In the genomic region with DNA sequence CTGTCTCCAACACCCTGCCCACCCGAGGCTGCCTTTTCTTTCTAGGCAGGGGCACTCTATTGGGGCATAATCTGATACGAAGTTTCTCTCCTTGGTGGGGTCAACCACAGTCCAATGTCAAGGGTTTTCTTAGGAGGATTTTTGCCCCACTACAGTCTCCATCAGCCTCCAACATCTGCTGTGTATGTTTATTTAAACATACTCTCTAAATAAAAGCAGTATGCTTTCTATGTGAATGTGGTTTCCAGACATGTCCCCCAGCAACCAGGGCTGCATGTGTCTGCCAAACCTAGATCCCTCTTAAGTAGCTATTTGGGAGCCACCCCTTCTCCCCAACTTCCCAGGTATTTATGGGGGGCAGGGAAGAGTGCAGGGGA, we compare ENCODE assay signal across 12 cellular contexts.
DNase-seq lines count a peak whose midpoint lies in the region; ATAC-seq, FAIRE-seq and TF ChIP-seq lines count a peak whose summit lies in the region.
"Had no signal": no experiment of that assay in that cellular context is flagged by ENCODE, and none has a peak within 500 bp of the region (broad histone marks: within the 10 kb centered on the region; RNA-seq: fewer than 3 reads in every experiment).

No MANE protein-coding gene starts in this region.

- no peak for FAIRE-seq in frontal cortex (lab: Jason Lieb, UNC)
- FAIRE-seq: colon, GM12892 had no signal

- peak overlapping the region; percentile 22 for H3K4me3 Mint-ChIP-seq in Calu3 (ENCODE audit: low read depth, unreplicated experiment)

- peaks cover 21% of the 10 kb centered on the region for H3K4me1 Mint-ChIP-seq in Calu3 (ENCODE audit: low read depth, unreplicated experiment)

- peak overlapping the region; percentile 19; the same call in 1 of the 2 replicates for H3K27ac ChIP-seq in SJCRH30
- peak overlapping the region in 3 of 4 donors; percentile 51 to 68 (median 64) for H3K27ac ChIP-seq in gastroesophageal sphincter
- H3K27ac ChIP-seq in sigmoid colon: peak overlapping the region; percentile 5 to 60 (median 30)
- H3K27ac ChIP-seq: BLaER1 treated with 17β-estradiol and CSF1 and Interleukin-3, amounts not matched to agents 10 nM and 100 nM had no signal

- no peak for TF ChIP-seq CTCF in Calu3 (IDR thresholded peaks at IDR 0.05; ENCODE audit: unreplicated experiment)
- TF ChIP-seq CTCF in gastroesophageal sphincter (IDR thresholded peaks at IDR 0.05): no peak
- no peak for TF ChIP-seq CTCF in sigmoid colon (IDR thresholded peaks at IDR 0.05)

- no peak overlapping the region for H3K4me3 ChIP-seq in SJCRH30
- H3K4me3 ChIP-seq in gastroesophageal sphincter: no peak overlapping the region
- no peak overlapping the region for H3K4me3 ChIP-seq in sigmoid colon
- H3K4me3 ChIP-seq: BLaER1 treated with 17β-estradiol and CSF1 and Interleukin-3, amounts not matched to agents 10 nM and 100 nM had no signal

- no peak for DNase-seq in Calu3
- no peak for DNase-seq in SJCRH30
- DNase-seq in sigmoid colon: no peak
- no peak for DNase-seq in inferior parietal cortex (ENCODE audit: extremely low spot score)
- DNase-seq in frontal cortex (ENCODE audit: low spot score in 2 of 2): no peak

- H3K27me3 Mint-ChIP-seq in Calu3 (ENCODE audit: unreplicated experiment): no peaks in the 10 kb centered on the region

- 33% methylated on average over 2 of the region's 2 CpGs; no CpG with 5 or more reads in 1 of the 2 donors for WGBS in gastroesophageal sphincter (ENCODE audit: low coverage in 1 of 2), 2 donors
- WGBS in sigmoid colon, 2 donors: 15 to 54% methylated on average over 2 of the region's 2 CpGs

- H3K4me1 ChIP-seq in SJCRH30 (peaks cover 19% of the 10 kb centered on the region; the same call in 1 of the 2 replicates), gastroesophageal sphincter (peaks cover 4 to 17% (median 17%) of the 10 kb centered on the region in 3 donors), sigmoid colon (peaks cover 0 to 15% (median 13%) of the 10 kb centered on the region in 4 donors)

- no TSS peak for BruUV-seq in Calu3 (replicated peaks; lab: Mats Ljungman, UMichigan)

- peaks cover 6% of the 10 kb centered on the region for H3K36me3 Mint-ChIP-seq in Calu3 (ENCODE audit: insufficient read depth, unreplicated experiment)
- H3K36me3 Mint-ChIP-seq: activated naive CD4-positive, alpha-beta T cell treated with anti-CD3 and anti-CD28 coated beads, Interleukin-2, amount 50 U/mL, for 72 hours had no signal

- CTCF ChIA-PET in Calu3 (lab: Charles Lee): no interaction called here

- no peak for TF ChIP-seq EP300 in gastroesophageal sphincter (IDR thresholded peaks at IDR 0.05)
- TF ChIP-seq EP300 in sigmoid colon (IDR thresholded peaks at IDR 0.05): no peak

- TF ChIP-seq POLR2A in gastroesophageal sphincter (IDR thresholded peaks at IDR 0.05): no peak
- TF ChIP-seq POLR2A in sigmoid colon (IDR thresholded peaks at IDR 0.05): no peak

- intact Hi-C loops in Calu3 (cut with micrococcal nuclease; ENCODE audit: unreplicated experiment) (loop anchor here (5.0 to 10.0 kb wide), 3 partner anchors 93 to 153 kb away; no protein-coding TSS in a partner anchor), sigmoid colon (cut with DNase I) (loop anchor here (5.0 kb wide), 1 partner anchor 466 kb away; no protein-coding TSS in a partner anchor)

- no peaks in the 10 kb centered on the region for H3K27me3 ChIP-seq in SJCRH30
- H3K27me3 ChIP-seq in gastroesophageal sphincter: no peaks in the 10 kb centered on the region
- no peaks in the 10 kb centered on the region for H3K27me3 ChIP-seq in sigmoid colon
- H3K27me3 ChIP-seq: BLaER1 treated with 17β-estradiol and CSF1 and Interleukin-3, amounts not matched to agents 10 nM and 100 nM had no signal

- H3K9me3 ChIP-seq in SJCRH30 (replicated peaks) (no peaks in the 10 kb centered on the region), gastroesophageal sphincter (no peaks in the 10 kb centered on the region), sigmoid colon (no peaks in the 10 kb centered on the region)
- H3K9me3 ChIP-seq: BLaER1 treated with 17β-estradiol and CSF1 and Interleukin-3, amounts not matched to agents 10 nM and 100 nM had no signal

- no peaks in the 10 kb centered on the region for H3K9me3 Mint-ChIP-seq in Calu3 (ENCODE audit: low read depth, unreplicated experiment)
- H3K9me3 Mint-ChIP-seq: activated naive CD4-positive, alpha-beta T cell treated with anti-CD3 and anti-CD28 coated beads, Interleukin-2, amount 50 U/mL, for 72 hours had no signal

- H3K36me3 ChIP-seq in SJCRH30 (no peaks in the 10 kb centered on the region), gastroesophageal sphincter (no peaks in the 10 kb centered on the region), sigmoid colon (no peaks in the 10 kb centered on the region)
- H3K36me3 ChIP-seq: BLaER1 treated with 17β-estradiol and CSF1 and Interleukin-3, amounts not matched to agents 10 nM and 100 nM had no signal

- ATAC-seq in gastroesophageal sphincter (no peak), HG03025 (IDR thresholded peaks at IDR 0.05; ENCODE audit: low FRiP score, unreplicated experiment) (no peak), GM18498 (IDR thresholded peaks at IDR 0.05; ENCODE audit: unreplicated experiment) (no peak)
- ATAC-seq: activated naive CD4-positive, alpha-beta T cell treated with anti-CD3 and anti-CD28 coated beads, Interleukin-2, amount 50 U/mL, for 72 hours had no signal

- H3K27ac Mint-ChIP-seq in Calu3 (ENCODE audit: unreplicated experiment): peak overlapping the region; percentile 91
- H3K27ac Mint-ChIP-seq: activated naive CD4-positive, alpha-beta T cell treated with anti-CD3 and anti-CD28 coated beads, Interleukin-2, amount 50 U/mL, for 72 hours had no signal
